Comparison of ENCODE assay signal across 28 cellular contexts in genomic region chr7:113677811-113678210, GRCh38.
"Had no signal": no experiment of that assay in that cellular context is flagged by ENCODE, and none has a peak within 500 bp of the region (broad histone marks: within the 10 kb centered on the region; RNA-seq: fewer than 3 reads in every experiment).

No MANE protein-coding gene starts in this region.

- H3K27ac ChIP-seq: neural progenitor cell, ovary, parathyroid adenoma, psoas muscle, right lobe of liver, sigmoid colon, stomach, thoracic aorta, thyroid gland, tibial nerve, upper lobe of left lung, vagina had no signal

- ATAC-seq: natural killer cell; psoas muscle; right cardiac atrium; right lobe of liver; stimulated activated effector memory CD8-positive, alpha-beta T cell treated with anti-CD3 and anti-CD28 coated beads, Interleukin-12 subunit alpha, Interleukin-12 subunit beta, amount 100 ng/mL, for 72 hours; stimulated activated naive B cell treated with anti-CD40 and anti-IgM and Interleukin-4, amounts not matched to agents 10 μg/mL and 1 μg/mL and 100 μg/mL, for 72 hours had no signal

- H3K4me2 ChIP-seq: neural progenitor cell had no signal

- H3K9me3 ChIP-seq: ovary, psoas muscle, right lobe of liver, sigmoid colon, stomach, thoracic aorta, thyroid gland, tibial nerve, upper lobe of left lung, vagina had no signal

- H3K79me2 ChIP-seq: parathyroid adenoma had no signal

- DNase-seq: natural killer cell; occipital lobe; ovary; posterior cingulate gyrus; psoas muscle; right cardiac atrium; right lobe of liver; sigmoid colon; small intestine; stimulated activated CD4-positive, alpha-beta T cell treated with anti-CD3 and anti-CD28 coated beads, Interleukin-15, amount 100 ng/mL, for 24 hours; stimulated activated CD4-positive, alpha-beta T cell treated with anti-CD3 and anti-CD28 coated beads, Interleukin-2, amount 100 ng/mL, for 24 hours; stimulated activated CD4-positive, alpha-beta T cell treated with anti-CD3 and anti-CD28 coated beads, Interleukin-2, amount 100 ng/mL, for 48 hours; stimulated activated CD4-positive, alpha-beta T cell treated with anti-CD3 and anti-CD28 coated beads, Interleukin-4, amount 100 ng/mL, for 24 hours; stimulated activated naive B cell treated with anti-CD40 and anti-IgM and Interleukin-4, amounts not matched to agents 10 μg/mL and 1 μg/mL and 100 μg/mL, for 72 hours; stimulated activated naive CD4-positive, alpha-beta T cell treated with Interleukin-2 at 50 U/mL for 16 hours; stomach; thyroid gland; trophoblast cell; upper lobe of left lung had no signal

- H3K27me3 Mint-ChIP-seq: progenitor cell of endocrine pancreas; stimulated activated naive B cell treated with anti-CD40 and anti-IgM and Interleukin-4, amounts not matched to agents 10 μg/mL and 1 μg/mL and 100 μg/mL, for 72 hours; stimulated activated naive CD8-positive, alpha-beta T cell treated with anti-CD3 and anti-CD28 coated beads, Interleukin-15, Interleukin-2, amounts not matched to agents 100 ng/mL and 50 ng/mL, for 24 hours had no signal

- H2AFZ ChIP-seq: neural progenitor cell, parathyroid adenoma had no signal

- H3K9me3 Mint-ChIP-seq: neural progenitor cell had no signal

- H3K27ac Mint-ChIP-seq: natural killer cell; nephron; neural progenitor cell; progenitor cell of endocrine pancreas; stimulated activated effector memory CD8-positive, alpha-beta T cell treated with anti-CD3 and anti-CD28 coated beads, Interleukin-12 subunit alpha, Interleukin-12 subunit beta, amount 100 ng/mL, for 72 hours; stimulated activated naive B cell treated with anti-CD40 and anti-IgM and Interleukin-4, amounts not matched to agents 10 μg/mL and 1 μg/mL and 100 μg/mL, for 72 hours; stimulated activated naive CD8-positive, alpha-beta T cell treated with anti-CD3 and anti-CD28 coated beads, Interleukin-15, Interleukin-2, amounts not matched to agents 100 ng/mL and 50 ng/mL, for 24 hours had no signal

- H3K4me1 ChIP-seq: neural progenitor cell, parathyroid adenoma, right lobe of liver, sigmoid colon, stomach, upper lobe of left lung, vagina had no signal

- H3K4me1 Mint-ChIP-seq: natural killer cell; nephron; neural progenitor cell; stimulated activated effector memory CD8-positive, alpha-beta T cell treated with anti-CD3 and anti-CD28 coated beads, Interleukin-12 subunit alpha, Interleukin-12 subunit beta, amount 100 ng/mL, for 72 hours; stimulated activated naive B cell treated with anti-CD40 and anti-IgM and Interleukin-4, amounts not matched to agents 10 μg/mL and 1 μg/mL and 100 μg/mL, for 72 hours had no signal

- H3K4me3 ChIP-seq: neural progenitor cell, ovary, psoas muscle, right lobe of liver, sigmoid colon, stomach, thoracic aorta, thyroid gland, tibial nerve, upper lobe of left lung, vagina had no signal

- H3K4me3 Mint-ChIP-seq: natural killer cell; nephron; neural progenitor cell; stimulated activated effector memory CD8-positive, alpha-beta T cell treated with anti-CD3 and anti-CD28 coated beads, Interleukin-12 subunit alpha, Interleukin-12 subunit beta, amount 100 ng/mL, for 72 hours; stimulated activated naive B cell treated with anti-CD40 and anti-IgM and Interleukin-4, amounts not matched to agents 10 μg/mL and 1 μg/mL and 100 μg/mL, for 72 hours; stimulated activated naive CD8-positive, alpha-beta T cell treated with anti-CD3 and anti-CD28 coated beads, Interleukin-15, Interleukin-2, amounts not matched to agents 100 ng/mL and 50 ng/mL, for 24 hours had no signal

- H3K27me3 ChIP-seq: neural progenitor cell, ovary, right lobe of liver, sigmoid colon, stomach, thyroid gland, tibial nerve, upper lobe of left lung, vagina had no signal

- H3K9ac ChIP-seq: neural progenitor cell, parathyroid adenoma had no signal

- H3K36me3 Mint-ChIP-seq: natural killer cell; neural progenitor cell; stimulated activated effector memory CD8-positive, alpha-beta T cell treated with anti-CD3 and anti-CD28 coated beads, Interleukin-12 subunit alpha, Interleukin-12 subunit beta, amount 100 ng/mL, for 72 hours; stimulated activated naive B cell treated with anti-CD40 and anti-IgM and Interleukin-4, amounts not matched to agents 10 μg/mL and 1 μg/mL and 100 μg/mL, for 72 hours had no signal

- H3K36me3 ChIP-seq: neural progenitor cell, ovary, right lobe of liver, sigmoid colon, stomach, thoracic aorta, thyroid gland, tibial nerve, upper lobe of left lung, vagina had no signal
